ENCODE assay signal across 26 cellular contexts in genomic region chr9:109797006-109797405, GRCh38. TPM values are rescaled to one million over a fixed set of nuclear protein-coding genes. Genes with fewer than 3 reads are reported as not detected.
"Had no signal": no experiment of that assay in that cellular context is flagged by ENCODE, and none has a peak within 500 bp of the region (broad histone marks: within the 10 kb centered on the region; RNA-seq: fewer than 3 reads in every experiment).

No MANE protein-coding gene starts in this region.

- H3K27me3 ChIP-seq: SJCRH30 had no signal

- DNase-seq: activated CD4-positive, alpha-beta T cell treated with anti-CD3 and anti-CD28 coated beads for 36 hours; activated CD4-positive, alpha-beta T cell treated with anti-CD3 and anti-CD28 coated beads, Interleukin-2, amount 50 U/mL, for 1 hour; activated CD8-positive, alpha-beta memory T cell treated with anti-CD3 and anti-CD28 coated beads, Interleukin-2, amount 50 U/mL, for 4 hours; activated CD8-positive, alpha-beta T cell treated with anti-CD3 and anti-CD28 coated beads for 36 hours; activated gamma-delta T cell treated with Interleukin-2 at 50 U/mL for 16 hours; activated naive CD4-positive, alpha-beta T cell treated with anti-CD3 and anti-CD28 coated beads, Interleukin-2, amount 10 ng/mL, durations not matched to agents 7 days and 5 days; activated naive CD8-positive, alpha-beta T cell treated with anti-CD3 and anti-CD28 coated beads for 36 hours; activated T-cell treated with anti-CD3 and anti-CD28 coated beads, Interleukin-2, amount 50 U/mL, for 72 hours; central memory CD4-positive, alpha-beta T cell; Kasumi-1; NCI-H1105 treated with DMSO at 0.1 percent for 48 hours; NCI-H1436 treated with DMSO at 0.1 percent for 48 hours; NCI-H187; NCI-H2081; NCI-H510A treated with DMSO at 0.1 percent for 48 hours; NCI-H69; NK-92 treated with Interleukin-12 subunit alpha and Interleukin-12 subunit beta, amount 100 ng/mL, for 24 hours; OCI-M1; RPMI8226; SJCRH30; SK-N-SH; T-helper 1 cell had no signal

- H3K4me3 ChIP-seq: SJCRH30 had no signal

- H3K9me3 ChIP-seq: SJCRH30, SK-N-SH had no signal

- H3K27ac ChIP-seq: SJCRH30, VCaP had no signal

- ATAC-seq: activated CD4-positive, alpha-beta T cell treated with anti-CD3 and anti-CD28 coated beads for 36 hours; activated CD8-positive, alpha-beta T cell treated with anti-CD3 and anti-CD28 coated beads for 36 hours; activated T-cell treated with anti-CD3 and anti-CD28 coated beads, Interleukin-2, amount 50 U/mL, for 72 hours; Panc1; Right ventricle myocardium inferior had no signal

RNA-seq across cellular contexts. Expression of gene PALM2AKAP2, which starts 17.0 kb away (rescaled TPM):
- total RNA-seq: activated CD8-positive, alpha-beta T cell treated with anti-CD3 and anti-CD28 coated beads for 36 hours; activated naive CD8-positive, alpha-beta T cell treated with anti-CD3 and anti-CD28 coated beads for 36 hours; T-helper 2 cell treated with Interferon-gamma antibody and Interleukin-4, amounts not matched to agents 100 ng/mL and 5 ng/mL, for 36 hours had no signal
